ENCODE assay signal across 8 cellular contexts in the genomic region with DNA sequence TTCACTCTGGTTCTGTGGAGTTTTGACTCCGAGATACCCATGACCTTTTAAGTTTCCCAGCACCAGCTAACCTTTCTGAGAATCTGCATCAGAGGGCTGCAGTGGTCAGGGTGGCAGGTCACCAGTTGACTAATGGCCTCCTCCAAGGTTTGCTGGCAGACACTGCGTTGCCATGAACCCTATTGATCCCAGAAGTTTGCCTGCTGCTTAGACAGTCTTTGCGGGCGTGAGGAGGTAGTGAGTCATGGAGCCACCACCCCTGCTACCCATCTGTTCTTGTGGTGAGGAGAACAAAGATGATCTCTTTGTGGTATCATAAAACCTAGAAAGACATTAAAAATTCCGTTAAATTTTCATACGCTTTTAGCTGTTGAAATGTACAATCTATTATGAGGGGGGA.
A peak's percentile ranks its signal among the peaks of the same experiment; 100 is the strongest.
DNase-seq lines count a peak whose midpoint lies in the region; ATAC-seq lines count a peak whose summit lies in the region.

No MANE protein-coding gene starts in this region.

- H3K36me3 ChIP-seq in HAP-1 (replicated peaks), result no peaks in the 10 kb centered on the region

- no peak overlapping the region for H3K4me3 ChIP-seq in HAP-1

- no peak overlapping the region for H3K4me3 Mint-ChIP-seq in T-helper 1 cell treated with Interleukin-12 subunit alpha and Interleukin-12 subunit beta and Interleukin-4 antibody, amounts not matched to agents 30 μg/mL and 1 μg/mL, for 36 hours
- H3K4me3 Mint-ChIP-seq in stimulated activated effector memory CD8-positive, alpha-beta T cell treated with anti-CD3 and anti-CD28 coated beads, Interleukin-12 subunit alpha, Interleukin-12 subunit beta, amount 100 ng/mL, for 72 hours, result peak overlapping the region; percentile 46

- in situ Hi-C loops in HAP-1 (cut with MboI; ENCODE audit: low sequenced_read_pairs), result no loop called here

- no peaks in the 10 kb centered on the region for H3K4me1 ChIP-seq in HAP-1

- H3K4me1 Mint-ChIP-seq in T-helper 1 cell treated with Interleukin-12 subunit alpha and Interleukin-12 subunit beta and Interleukin-4 antibody, amounts not matched to agents 30 μg/mL and 1 μg/mL, for 36 hours (ENCODE audit: low read depth), result peaks cover 17% of the 10 kb centered on the region
- H3K4me1 Mint-ChIP-seq in stimulated activated effector memory CD8-positive, alpha-beta T cell treated with anti-CD3 and anti-CD28 coated beads, Interleukin-12 subunit alpha, Interleukin-12 subunit beta, amount 100 ng/mL, for 72 hours, result peaks cover 28% of the 10 kb centered on the region

- no peaks in the 10 kb centered on the region for H3K9me3 ChIP-seq in HAP-1

- no peaks in the 10 kb centered on the region for H3K9me3 Mint-ChIP-seq in T-helper 1 cell treated with Interleukin-12 subunit alpha and Interleukin-12 subunit beta and Interleukin-4 antibody, amounts not matched to agents 30 μg/mL and 1 μg/mL, for 36 hours
- no peaks in the 10 kb centered on the region for H3K9me3 Mint-ChIP-seq in stimulated activated effector memory CD8-positive, alpha-beta T cell treated with anti-CD3 and anti-CD28 coated beads, Interleukin-12 subunit alpha, Interleukin-12 subunit beta, amount 100 ng/mL, for 72 hours

- H3K27ac Mint-ChIP-seq in T-helper 1 cell treated with Interleukin-12 subunit alpha and Interleukin-12 subunit beta and Interleukin-4 antibody, amounts not matched to agents 30 μg/mL and 1 μg/mL, for 36 hours, result peak overlapping the region; percentile 79
- peak overlapping the region; percentile 87 for H3K27ac Mint-ChIP-seq in stimulated activated effector memory CD8-positive, alpha-beta T cell treated with anti-CD3 and anti-CD28 coated beads, Interleukin-12 subunit alpha, Interleukin-12 subunit beta, amount 100 ng/mL, for 72 hours

- ATAC-seq in stimulated activated effector memory CD8-positive, alpha-beta T cell treated with anti-CD3 and anti-CD28 coated beads, Interleukin-12 subunit alpha, Interleukin-12 subunit beta, amount 100 ng/mL, for 72 hours, result peak; percentile 97
- no peak for ATAC-seq in GM19351 (IDR thresholded peaks at IDR 0.05; ENCODE audit: unreplicated experiment)

- DNase-seq in activated gamma-delta T cell treated with anti-CD3 and anti-CD28 coated beads, Interleukin-2, amount 50 U/mL, for 16 hours (ENCODE audit: low read depth), result peak; percentile 12
- DNase-seq in activated gamma-delta T cell treated with Interleukin-2 at 50 U/mL for 16 hours (no peak), epidermal melanocyte (ENCODE audit: insufficient read length, low spot score) (peak; percentile 56), RKO (ENCODE audit: low spot score) (no peak), HAP-1 (ENCODE audit: low spot score in 2 of 2) (no peak)
- peak; percentile 31 to 86 for DNase-seq in stimulated activated effector memory CD8-positive, alpha-beta T cell treated with anti-CD3 and anti-CD28 coated beads, Interleukin-12 subunit alpha, Interleukin-12 subunit beta, amount 100 ng/mL, for 72 hours (ENCODE audit: low spot score in 2 of 2)

- H3K27me3 ChIP-seq in HAP-1 (ENCODE audit: low read depth), result no peaks in the 10 kb centered on the region

- H3K36me3 Mint-ChIP-seq in T-helper 1 cell treated with Interleukin-12 subunit alpha and Interleukin-12 subunit beta and Interleukin-4 antibody, amounts not matched to agents 30 μg/mL and 1 μg/mL, for 36 hours (ENCODE audit: low read depth), result peaks cover 9% of the 10 kb centered on the region
- H3K36me3 Mint-ChIP-seq in stimulated activated effector memory CD8-positive, alpha-beta T cell treated with anti-CD3 and anti-CD28 coated beads, Interleukin-12 subunit alpha, Interleukin-12 subunit beta, amount 100 ng/mL, for 72 hours, result peaks cover 7% of the 10 kb centered on the region

- no peaks in the 10 kb centered on the region for H3K27me3 Mint-ChIP-seq in T-helper 1 cell treated with Interleukin-12 subunit alpha and Interleukin-12 subunit beta and Interleukin-4 antibody, amounts not matched to agents 30 μg/mL and 1 μg/mL, for 36 hours (ENCODE audit: low read depth)

Comparison
In these comparisons a context has a peak if more than half of its experiments do, and no peak if none do; other contexts are left out.
1. DNase-seq: peak in activated gamma-delta T cell treated with anti-CD3 and anti-CD28 coated beads, Interleukin-2, amount 50 U/mL, for 16 hours (single experiment), epidermal melanocyte (single experiment) and stimulated activated effector memory CD8-positive, alpha-beta T cell treated with anti-CD3 and anti-CD28 coated beads, Interleukin-12 subunit alpha, Interleukin-12 subunit beta, amount 100 ng/mL, for 72 hours (2 of 2); none in activated gamma-delta T cell treated with Interleukin-2 at 50 U/mL for 16 hours (single experiment), RKO (single experiment) and HAP-1 (0 of 2).